Comparison of ENCODE assay signal across 16 cellular contexts in the genomic region with DNA sequence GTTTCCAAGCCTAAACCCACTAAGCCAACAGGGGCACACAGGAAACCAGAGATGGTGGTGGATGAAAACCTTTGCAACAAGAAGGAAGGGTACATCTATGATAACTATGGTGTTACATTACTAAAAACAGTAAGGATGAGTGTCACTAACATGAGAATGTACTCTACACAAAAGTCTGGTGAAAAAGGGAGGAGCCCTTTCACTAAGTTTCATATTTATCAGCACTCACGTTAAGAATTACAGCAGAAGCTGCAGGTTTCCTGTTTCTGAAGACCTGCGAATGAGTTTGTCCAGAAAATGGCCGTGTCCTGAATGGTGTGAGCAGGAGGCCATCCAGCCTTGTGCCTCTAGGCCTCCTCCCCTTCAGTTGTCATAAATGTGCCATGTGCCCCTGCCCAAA. TPM values are rescaled to one million over a fixed set of nuclear protein-coding genes. Genes with fewer than 3 reads are reported as not detected.
DNase-seq lines count a peak whose midpoint lies in the region; ATAC-seq lines count a peak whose summit lies in the region.
"Had no signal": no experiment of that assay in that cellular context is flagged by ENCODE, and none has a peak within 500 bp of the region (broad histone marks: within the 10 kb centered on the region; RNA-seq: fewer than 3 reads in every experiment).

No MANE protein-coding gene starts in this region.

- H3K9ac ChIP-seq in skeletal muscle tissue (ENCODE audit: low read depth in 1 of 3, low read length in 3 of 3): peak overlapping the region; percentile 84 to 95 (median 85)

- peaks cover 73% of the 10 kb centered on the region for H3K4me1 Mint-ChIP-seq in activated CD4-positive, alpha-beta T cell treated with anti-CD3 and anti-CD28 coated beads for 36 hours
- peaks cover 75% of the 10 kb centered on the region for H3K4me1 Mint-ChIP-seq in activated naive CD8-positive, alpha-beta T cell treated with anti-CD3 and anti-CD28 coated beads, Interleukin-2, amount 50 U/mL, for 24 hours

- peaks cover 10% of the 10 kb centered on the region for H3K36me3 Mint-ChIP-seq in activated CD4-positive, alpha-beta T cell treated with anti-CD3 and anti-CD28 coated beads for 36 hours (ENCODE audit: low read depth)
- H3K36me3 Mint-ChIP-seq in activated naive CD8-positive, alpha-beta T cell treated with anti-CD3 and anti-CD28 coated beads, Interleukin-2, amount 50 U/mL, for 24 hours (ENCODE audit: low read depth): no peaks in the 10 kb centered on the region

- CTCF ChIA-PET in activated CD4-positive, alpha-beta T cell treated with anti-CD3 and anti-CD28 coated beads for 36 hours (lab: Charles Lee): interaction anchor here (0.6 to 4.3 kb wide), 4 partner anchors 12 to 217 kb away, joined by 3 to 42 read pairs (median 18); a partner anchor contains a TSS

- no peaks in the 10 kb centered on the region for H3K27me3 ChIP-seq in skeletal muscle tissue (ENCODE audit: control insufficient read depth in 3 of 3, insufficient read depth in 3 of 3, low read length in 3 of 3)

- H3K9me3 Mint-ChIP-seq in activated CD4-positive, alpha-beta T cell treated with anti-CD3 and anti-CD28 coated beads for 36 hours (ENCODE audit: low read depth): no peaks in the 10 kb centered on the region
- no peaks in the 10 kb centered on the region for H3K9me3 Mint-ChIP-seq in activated naive CD8-positive, alpha-beta T cell treated with anti-CD3 and anti-CD28 coated beads, Interleukin-2, amount 50 U/mL, for 24 hours
- H3K9me3 Mint-ChIP-seq: H9 had no signal

- peaks cover 78 to 88% (median 85%) of the 10 kb centered on the region in 3 donors for H3K4me1 ChIP-seq in skeletal muscle tissue (ENCODE audit: control insufficient read depth in 3 of 3, insufficient read depth in 3 of 3, low read length in 3 of 3)

- no peak overlapping the region for H3K4me3 ChIP-seq in skeletal muscle tissue (ENCODE audit: low read length in 3 of 3)
- H3K4me3 ChIP-seq: thoracic aorta had no signal

- H3K9me3 ChIP-seq in KOPT-K1 (ENCODE audit: insufficient read depth, low read length, poor library complexity, severe bottlenecking): no peaks in the 10 kb centered on the region
- H3K9me3 ChIP-seq in skeletal muscle tissue (ENCODE audit: control insufficient read depth in 3 of 3, low read length in 3 of 3): no peaks in the 10 kb centered on the region
- H3K9me3 ChIP-seq: thoracic aorta had no signal

- peak; percentile 29 for ATAC-seq in activated CD4-positive, alpha-beta T cell treated with anti-CD3 and anti-CD28 coated beads for 36 hours
- no peak for ATAC-seq in activated naive CD8-positive, alpha-beta T cell treated with anti-CD3 and anti-CD28 coated beads, Interleukin-2, amount 50 U/mL, for 24 hours
- ATAC-seq in HG03196 (IDR thresholded peaks at IDR 0.05; ENCODE audit: unreplicated experiment): no peak
- no peak for ATAC-seq in HG03280 (IDR thresholded peaks at IDR 0.05; ENCODE audit: unreplicated experiment)
- ATAC-seq: right cardiac atrium had no signal

- intact Hi-C loops in activated CD4-positive, alpha-beta T cell treated with anti-CD3 and anti-CD28 coated beads for 36 hours (cut with DNase I, micrococcal nuclease): loop anchor here (1.0 to 10.0 kb wide), 9 partner anchors 8 to 658 kb away; a partner anchor contains a TSS

- peak overlapping the region; percentile 72 for H3K4me3 Mint-ChIP-seq in activated CD4-positive, alpha-beta T cell treated with anti-CD3 and anti-CD28 coated beads for 36 hours
- H3K4me3 Mint-ChIP-seq in activated naive CD8-positive, alpha-beta T cell treated with anti-CD3 and anti-CD28 coated beads, Interleukin-2, amount 50 U/mL, for 24 hours: no peak overlapping the region

- POLR2A ChIA-PET in activated CD4-positive, alpha-beta T cell treated with anti-CD3 and anti-CD28 coated beads for 36 hours (lab: Charles Lee): interaction anchor here (0.6 to 2.7 kb wide), 3 partner anchors 16 to 291 kb away, joined by 3 to 16 read pairs (median 4); no protein-coding TSS in a partner anchor

- peak overlapping the region; percentile 92 for H3K27ac Mint-ChIP-seq in activated CD4-positive, alpha-beta T cell treated with anti-CD3 and anti-CD28 coated beads for 36 hours
- peak overlapping the region; percentile 39 for H3K27ac Mint-ChIP-seq in activated naive CD8-positive, alpha-beta T cell treated with anti-CD3 and anti-CD28 coated beads, Interleukin-2, amount 50 U/mL, for 24 hours

- H3K36me3 ChIP-seq in KOPT-K1 (ENCODE audit: insufficient read depth, low read length) (no peaks in the 10 kb centered on the region), skeletal muscle tissue (ENCODE audit: control insufficient read depth in 3 of 3, insufficient read depth in 3 of 3, low read length in 3 of 3) (no peaks in the 10 kb centered on the region)
- H3K36me3 ChIP-seq: thoracic aorta had no signal

- H3K27ac ChIP-seq in KOPT-K1 (ENCODE audit: low read depth, low read length, poor library complexity, severe bottlenecking): peak overlapping the region; percentile 99
- H3K27ac ChIP-seq in skeletal muscle tissue (ENCODE audit: low read depth, low read length): peak overlapping the region; percentile 99
- H3K27ac ChIP-seq: thoracic aorta had no signal

- no peaks in the 10 kb centered on the region for H3K27me3 Mint-ChIP-seq in activated CD4-positive, alpha-beta T cell treated with anti-CD3 and anti-CD28 coated beads for 36 hours
- H3K27me3 Mint-ChIP-seq in activated naive CD8-positive, alpha-beta T cell treated with anti-CD3 and anti-CD28 coated beads, Interleukin-2, amount 50 U/mL, for 24 hours: no peaks in the 10 kb centered on the region

- peak; percentile 36 for DNase-seq in activated CD4-positive, alpha-beta T cell treated with anti-CD3 and anti-CD28 coated beads for 36 hours
- DNase-seq in activated CD4-positive, alpha-beta T cell treated with anti-CD3 and anti-CD28 coated beads for 1 hour: no peak
- no peak for DNase-seq in activated naive CD8-positive, alpha-beta T cell treated with anti-CD3 and anti-CD28 coated beads, Interleukin-2, amount 50 U/mL, for 24 hours
- DNase-seq in NCI-H524 treated with DMSO at 0.1 percent for 48 hours (lab: John Stamatoyannopoulos, UW): no peak
- DNase-seq: 8988T; activated effector memory CD4-positive, alpha-beta T cell treated with Interleukin-2 at 50 U/mL for 16 hours; H9; islet precursor cell; NCI-H510A had no signal

RNA-seq across cellular contexts. Expression of a gene that starts 17.8 kb away (rescaled TPM):
- 10 to 100 TPM; 11.6 to 16.3 TPM for total RNA-seq in activated CD4-positive, alpha-beta T cell treated with anti-CD3 and anti-CD28 coated beads for 36 hours
- 20.4 TPM for total RNA-seq in skeletal muscle tissue
- total RNA-seq: RPMI7951 had no signal
